ENCODE assay signal across 21 cellular contexts in genomic region chr12:30870491-30871265, GRCh38. TPM values are rescaled to one million over a fixed set of nuclear protein-coding genes. Genes with fewer than 3 reads are reported as not detected.
DNase-seq lines count a peak whose midpoint lies in the region; ATAC-seq and TF ChIP-seq lines count a peak whose summit lies in the region.
"Had no signal": no experiment of that assay in that cellular context is flagged by ENCODE, and none has a peak within 500 bp of the region (broad histone marks: within the 10 kb centered on the region; RNA-seq: fewer than 3 reads in every experiment).

No MANE protein-coding gene starts in this region.

- no peak overlapping the region; a peak in 1 of 5 replicates for H3K4me3 Mint-ChIP-seq in H9
- peak overlapping the region; percentile 1 for H3K4me3 Mint-ChIP-seq in activated T-helper 17 cell treated with anti-CD3 and anti-CD28 coated beads, Interleukin-2, amount 50 U/mL, for 72 hours
- H3K4me3 Mint-ChIP-seq: B cell, CD14-positive monocyte had no signal

- H4K5ac ChIP-seq in H9 (ENCODE audit: insufficient read length, low read depth, low read length), result no peak overlapping the region

- H3K36me3 Mint-ChIP-seq in H9 (ENCODE audit: insufficient read depth in 1 of 3, low read depth in 3 of 3), result peaks cover 0 to 7% (median 2%) of the 10 kb centered on the region in 3 experiments; a peak in 4 of 7 replicates
- H3K36me3 Mint-ChIP-seq in activated T-helper 17 cell treated with anti-CD3 and anti-CD28 coated beads, Interleukin-2, amount 50 U/mL, for 72 hours (ENCODE audit: low read depth), result no peaks in the 10 kb centered on the region
- H3K36me3 Mint-ChIP-seq: CD14-positive monocyte had no signal

- TF ChIP-seq POLR2A in thyroid gland (IDR thresholded peaks at IDR 0.05), result no peak

- no peak overlapping the region for H3K18ac ChIP-seq in H9 (ENCODE audit: insufficient read length, low read depth, low read length)

- no peak overlapping the region for H3K14ac ChIP-seq in H9 (ENCODE audit: insufficient read depth, low read length)

- H4K20me1 ChIP-seq in H9 (ENCODE audit: control insufficient read depth, insufficient read depth, insufficient read length) (no peaks in the 10 kb centered on the region), PC-9 (ENCODE audit: insufficient read depth) (no peaks in the 10 kb centered on the region)

- H3F3A ChIP-seq in PC-9 (ENCODE audit: insufficient read depth, low read depth), result no peaks in the 10 kb centered on the region

- ATAC-seq in activated T-helper 17 cell treated with anti-CD3 and anti-CD28 coated beads, Interleukin-2, amount 50 U/mL, for 72 hours (replicated peaks), result no peak
- ATAC-seq: A549, HCT116 had no signal

- no peak overlapping the region for H4K91ac ChIP-seq in H9 (ENCODE audit: insufficient read length, low read depth, low read length)

- H3K9me3 ChIP-seq in H9 (ENCODE audit: control insufficient read depth, low read depth, low read length) (no peaks in the 10 kb centered on the region), PC-9 (ENCODE audit: insufficient read depth, low read depth) (0 out of 2 replicates have a peak, but pooled peaks cover 10% of the 10 kb centered on the region), thyroid gland (no peaks in the 10 kb centered on the region)
- H3K9me3 ChIP-seq: SJSA1 had no signal

- H3K27me3 ChIP-seq in H9 (ENCODE audit: insufficient read depth, low read length) (no peaks in the 10 kb centered on the region), PC-9 (ENCODE audit: insufficient read depth, low read depth) (no peaks in the 10 kb centered on the region), thyroid gland (no peaks in the 10 kb centered on the region)
- H3K27me3 ChIP-seq: SJSA1 had no signal

- no peak for TF ChIP-seq CTCF in H9 (conservative IDR thresholded peaks at IDR 0.05)
- TF ChIP-seq CTCF in PC-9 (conservative IDR thresholded peaks at IDR 0.05), result no peak
- TF ChIP-seq CTCF in thyroid gland (IDR thresholded peaks at IDR 0.05), result no peak

- no peak overlapping the region for H3K27ac ChIP-seq in H9 (ENCODE audit: insufficient read length, low read depth, low read length)
- H3K27ac ChIP-seq in PC-9, result no peak overlapping the region
- no peak overlapping the region for H3K27ac ChIP-seq in thyroid gland
- H3K27ac ChIP-seq: A549, SJSA1 had no signal

- H3K9me2 ChIP-seq in PC-9 (ENCODE audit: insufficient read depth), result no peaks in the 10 kb centered on the region

- no peak overlapping the region for H3K4ac ChIP-seq in H9 (ENCODE audit: low read depth, low read length)

- intact Hi-C loops in PC-9 (cut with micrococcal nuclease; ENCODE audit: unreplicated experiment), result no loop called here
- intact Hi-C loops in thyroid gland (cut with DNase I), result no loop called here

- no peaks in the 10 kb centered on the region for H3K23me2 ChIP-seq in H9 (ENCODE audit: insufficient read length, low read depth, low read length, poor library complexity, severe bottlenecking)

- H2BK120ac ChIP-seq in H9 (ENCODE audit: low read depth, low read length, poor library complexity, severe bottlenecking), result no peak overlapping the region

- H3K27ac Mint-ChIP-seq in H9, result no peak overlapping the region
- H3K27ac Mint-ChIP-seq in activated T-helper 17 cell treated with anti-CD3 and anti-CD28 coated beads, Interleukin-2, amount 50 U/mL, for 72 hours, result no peak overlapping the region
- H3K27ac Mint-ChIP-seq: B cell had no signal

- H3K4me1 ChIP-seq in H9 (ENCODE audit: insufficient read depth, low read length), result no peaks in the 10 kb centered on the region
- H3K4me1 ChIP-seq in PC-9 (replicated peaks; ENCODE audit: insufficient read depth), result no peaks in the 10 kb centered on the region
- no peaks in the 10 kb centered on the region for H3K4me1 ChIP-seq in thyroid gland
- H3K4me1 ChIP-seq: A549, SJSA1 had no signal

- H3K4me2 ChIP-seq in H9 (ENCODE audit: insufficient read depth, insufficient read length, low read length) (no peak overlapping the region), PC-9 (peak overlapping the region; percentile 11; the same call in 1 of the 2 replicates)
- H3K4me2 ChIP-seq: A549 had no signal

- H3K56ac ChIP-seq in H9 (ENCODE audit: insufficient read length, low read depth, low read length), result no peak overlapping the region

- WGBS in H9 (ENCODE audit: extremely low coverage, insufficient read length, low lambda C conversion rate), result no CpG with 5 or more reads among the region's 7 CpGs
- 83 to 84% methylated on average over 7 of the region's 7 CpGs for WGBS in thyroid gland, 2 donors

- H2AFZ ChIP-seq in H9 (ENCODE audit: low read length), result no peak overlapping the region
- H2AFZ ChIP-seq in PC-9, result no peak overlapping the region

- peaks cover 9% of the 10 kb centered on the region for H3K27me3 Mint-ChIP-seq in H9 (ENCODE audit: low read depth)
- H3K27me3 Mint-ChIP-seq in activated T-helper 17 cell treated with anti-CD3 and anti-CD28 coated beads, Interleukin-2, amount 50 U/mL, for 72 hours, result peaks cover 9% of the 10 kb centered on the region

- no peak overlapping the region for H2BK20ac ChIP-seq in H9 (ENCODE audit: low read depth, low read length, poor library complexity, severe bottlenecking)

- CTCF ChIA-PET in PC-9 (lab: Charles Lee), result no interaction called here

- no peak overlapping the region for H4K8ac ChIP-seq in H9 (replicated peaks; ENCODE audit: insufficient read length, low read depth, low read length)

- H3K36me3 ChIP-seq in PC-9 (ENCODE audit: low read depth) (no peaks in the 10 kb centered on the region), thyroid gland (no peaks in the 10 kb centered on the region)
- H3K36me3 ChIP-seq: SJSA1 had no signal

- peaks cover 0 to 7% of the 10 kb centered on the region in 2 experiments; a peak in 1 of 4 replicates for H3K4me1 Mint-ChIP-seq in H9
- H3K4me1 Mint-ChIP-seq in activated T-helper 17 cell treated with anti-CD3 and anti-CD28 coated beads, Interleukin-2, amount 50 U/mL, for 72 hours, result peaks cover 11% of the 10 kb centered on the region
- H3K4me1 Mint-ChIP-seq: B cell, CD14-positive monocyte had no signal

- no peak overlapping the region for H2BK15ac ChIP-seq in H9 (ENCODE audit: low read depth, low read length)

- H2AK5ac ChIP-seq in H9 (ENCODE audit: insufficient read length, low read length), result no peak overlapping the region

- no peak overlapping the region for H3T11ph ChIP-seq in H9 (ENCODE audit: low read length)

- no TSS peak for BruUV-seq in PC-9 (replicated peaks; lab: Mats Ljungman, UMichigan)

- H3K4me3 ChIP-seq in PC-9, result no peak overlapping the region
- H3K4me3 ChIP-seq in thyroid gland (replicated peaks in 1 of 3), result no peak overlapping the region
- H3K4me3 ChIP-seq: A549, SJSA1 had no signal

- POLR2A ChIA-PET in PC-9 (lab: Charles Lee; ENCODE audit: unreplicated experiment), result no interaction called here

- no peaks in the 10 kb centered on the region for H3K79me2 ChIP-seq in H9 (ENCODE audit: insufficient read depth, low read length)
- no peaks in the 10 kb centered on the region for H3K79me2 ChIP-seq in PC-9 (ENCODE audit: low read depth)

- DNase-seq in H9, result peak; percentile 17
- no peak for DNase-seq in PC-9
- DNase-seq in iris pigment epithelial cell (ENCODE audit: low read depth), result peak; percentile 14
- no peak for DNase-seq in GF-D8 (lab: John Stamatoyannopoulos, UW)
- DNase-seq in NCI-H524 treated with DMSO at 0.1 percent for 48 hours (lab: John Stamatoyannopoulos, UW), result no peak
- no peak for DNase-seq in SIG-M5 (lab: John Stamatoyannopoulos, UW)
- no peak for DNase-seq in thyroid gland
- DNase-seq: DMS79, GOT3, IMR-90, NCI-H1417 treated with DMSO at 0.1 percent for 48 hours, NCI-H187, NCI-H446, NCI-H526 treated with DMSO at 0.1 percent for 48 hours had no signal

- H2BK12ac ChIP-seq in H9 (ENCODE audit: insufficient read length, low read depth, low read length), result no peak overlapping the region

- no peak overlapping the region for H3K23ac ChIP-seq in H9 (ENCODE audit: insufficient read length, low read depth, low read length)

- H3K9me3 Mint-ChIP-seq in H9, result peaks cover 19% of the 10 kb centered on the region in 2 experiments
- peaks cover 5% of the 10 kb centered on the region for H3K9me3 Mint-ChIP-seq in activated T-helper 17 cell treated with anti-CD3 and anti-CD28 coated beads, Interleukin-2, amount 50 U/mL, for 72 hours

- H3K9ac ChIP-seq in H9 (ENCODE audit: extremely low read depth, insufficient read length, low read length), result no peak overlapping the region

- H2BK5ac ChIP-seq in H9 (ENCODE audit: insufficient read length, low read length), result no peak overlapping the region

- no peaks in the 10 kb centered on the region for H3K79me1 ChIP-seq in H9 (ENCODE audit: insufficient read depth, low read depth, low read length, poor library complexity, severe bottlenecking)

RNA-seq across cellular contexts. Expression of gene TSPAN11, which starts 55.9 kb away (rescaled TPM):
- total RNA-seq in H9 (2021), result 4.2 and 4.4 TPM in 2 replicates
- total RNA-seq in PC-9 (2021), result not detected in 2 replicates
- total RNA-seq in activated T-helper 17 cell treated with anti-CD3 and anti-CD28 coated beads, Interleukin-2, amount 50 U/mL, for 72 hours, result under 1 TPM in 1 of 2 donors, not detected in 1; 0.17 TPM
- 1 to 10 TPM; 2.0 to 7.5 (median 4.4) TPM for total RNA-seq in thyroid gland
- total RNA-seq: B cell, MCF 10A had no signal

Comparison
In these comparisons a context has a peak if more than half of its experiments do, and no peak if none do; other contexts are left out.
1. DNase-seq: peak in H9 (single experiment) and iris pigment epithelial cell (single experiment); none in PC-9 (0 of 2), GF-D8 (single experiment), NCI-H524 treated with DMSO at 0.1 percent for 48 hours (single experiment), SIG-M5 (single experiment) and thyroid gland (0 of 2).